Comparison of ENCODE assay signal across 2 cellular contexts in the genomic region with DNA sequence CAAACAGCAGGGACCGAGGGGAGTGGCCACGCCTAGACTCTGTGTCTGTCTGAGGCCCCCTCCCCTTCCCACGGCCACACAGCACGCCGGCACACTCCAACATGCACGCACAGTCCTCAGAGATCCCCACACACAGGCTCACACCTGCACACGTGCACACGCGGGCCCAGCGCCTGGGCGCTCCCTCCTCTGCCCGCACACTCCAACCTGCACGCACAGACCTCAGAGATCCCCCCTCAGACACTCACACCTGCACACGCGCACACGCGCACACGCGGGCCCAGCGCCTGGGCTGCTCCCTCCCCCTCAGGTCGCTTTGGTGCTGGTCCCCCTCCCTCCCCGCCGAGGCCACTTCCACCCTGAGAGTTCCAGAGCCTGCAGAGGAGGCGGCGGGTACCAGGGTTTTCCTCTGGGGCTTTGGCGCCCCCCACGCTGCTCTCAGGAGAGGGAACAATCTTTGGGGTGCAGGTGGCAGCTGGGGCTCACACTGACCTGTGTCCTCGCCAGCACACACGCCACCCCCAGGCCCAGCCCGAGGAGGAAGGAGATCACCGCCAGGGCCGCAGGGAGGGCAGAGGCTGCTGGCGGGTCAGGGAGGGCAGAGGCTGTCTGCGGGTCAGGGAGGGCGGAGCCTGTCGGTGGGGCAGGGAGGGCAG.
TF ChIP-seq lines count a peak whose summit lies in the region.

No MANE protein-coding gene starts in this region.

TF ChIP-seq in HCT116, 20 proteins besides CTCF, POLR2A, EP300 and RAD21:
- TF ChIP-seq JUND (IDR thresholded peaks at IDR 0.05) (no peak), FOSL1 (IDR thresholded peaks at IDR 0.05; ENCODE audit: low read depth) (no peak), SRF (IDR thresholded peaks at IDR 0.05; ENCODE audit: low read depth) (no peak), YY1 (IDR thresholded peaks at IDR 0.05; ENCODE audit: extremely low read depth, insufficient replicate concordance, low read depth, low read length) (no peak), ELF1 (IDR thresholded peaks at IDR 0.05; ENCODE audit: borderline replicate concordance, low read depth) (no peak), EZH2 (IDR thresholded peaks at IDR 0.05) (no peak), CBX3 (IDR thresholded peaks at IDR 0.05; ENCODE audit: low read depth) (no peak), CEBPB (IDR thresholded peaks at IDR 0.05; ENCODE audit: low read depth) (no peak)
- TF ChIP-seq, protein P1, sequence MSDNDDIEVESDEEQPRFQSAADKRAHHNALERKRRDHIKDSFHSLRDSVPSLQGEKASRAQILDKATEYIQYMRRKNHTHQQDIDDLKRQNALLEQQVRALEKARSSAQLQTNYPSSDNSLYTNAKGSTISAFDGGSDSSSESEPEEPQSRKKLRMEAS (IDR thresholded peaks at IDR 0.05), result no peak
- TF ChIP-seq, protein P2, sequence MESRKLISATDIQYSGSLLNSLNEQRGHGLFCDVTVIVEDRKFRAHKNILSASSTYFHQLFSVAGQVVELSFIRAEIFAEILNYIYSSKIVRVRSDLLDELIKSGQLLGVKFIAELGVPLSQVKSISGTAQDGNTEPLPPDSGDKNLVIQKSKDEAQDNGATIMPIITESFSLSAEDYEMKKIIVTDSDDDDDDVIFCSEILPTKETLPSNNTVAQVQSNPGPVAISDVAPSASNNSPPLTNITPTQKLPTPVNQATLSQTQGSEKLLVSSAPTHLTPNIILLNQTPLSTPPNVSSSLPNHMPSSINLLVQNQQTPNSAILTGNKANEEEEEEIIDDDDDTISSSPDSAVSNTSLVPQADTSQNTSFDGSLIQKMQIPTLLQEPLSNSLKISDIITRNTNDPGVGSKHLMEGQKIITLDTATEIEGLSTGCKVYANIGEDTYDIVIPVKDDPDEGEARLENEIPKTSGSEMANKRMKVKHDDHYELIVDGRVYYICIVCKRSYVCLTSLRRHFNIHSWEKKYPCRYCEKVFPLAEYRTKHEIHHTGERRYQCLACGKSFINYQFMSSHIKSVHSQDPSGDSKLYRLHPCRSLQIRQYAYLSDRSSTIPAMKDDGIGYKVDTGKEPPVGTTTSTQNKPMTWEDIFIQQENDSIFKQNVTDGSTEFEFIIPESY (IDR thresholded peaks at IDR 0.05; ENCODE audit: extremely low read depth, insufficient replicate concordance, low read length), result no peak
- TF ChIP-seq, protein P3, sequence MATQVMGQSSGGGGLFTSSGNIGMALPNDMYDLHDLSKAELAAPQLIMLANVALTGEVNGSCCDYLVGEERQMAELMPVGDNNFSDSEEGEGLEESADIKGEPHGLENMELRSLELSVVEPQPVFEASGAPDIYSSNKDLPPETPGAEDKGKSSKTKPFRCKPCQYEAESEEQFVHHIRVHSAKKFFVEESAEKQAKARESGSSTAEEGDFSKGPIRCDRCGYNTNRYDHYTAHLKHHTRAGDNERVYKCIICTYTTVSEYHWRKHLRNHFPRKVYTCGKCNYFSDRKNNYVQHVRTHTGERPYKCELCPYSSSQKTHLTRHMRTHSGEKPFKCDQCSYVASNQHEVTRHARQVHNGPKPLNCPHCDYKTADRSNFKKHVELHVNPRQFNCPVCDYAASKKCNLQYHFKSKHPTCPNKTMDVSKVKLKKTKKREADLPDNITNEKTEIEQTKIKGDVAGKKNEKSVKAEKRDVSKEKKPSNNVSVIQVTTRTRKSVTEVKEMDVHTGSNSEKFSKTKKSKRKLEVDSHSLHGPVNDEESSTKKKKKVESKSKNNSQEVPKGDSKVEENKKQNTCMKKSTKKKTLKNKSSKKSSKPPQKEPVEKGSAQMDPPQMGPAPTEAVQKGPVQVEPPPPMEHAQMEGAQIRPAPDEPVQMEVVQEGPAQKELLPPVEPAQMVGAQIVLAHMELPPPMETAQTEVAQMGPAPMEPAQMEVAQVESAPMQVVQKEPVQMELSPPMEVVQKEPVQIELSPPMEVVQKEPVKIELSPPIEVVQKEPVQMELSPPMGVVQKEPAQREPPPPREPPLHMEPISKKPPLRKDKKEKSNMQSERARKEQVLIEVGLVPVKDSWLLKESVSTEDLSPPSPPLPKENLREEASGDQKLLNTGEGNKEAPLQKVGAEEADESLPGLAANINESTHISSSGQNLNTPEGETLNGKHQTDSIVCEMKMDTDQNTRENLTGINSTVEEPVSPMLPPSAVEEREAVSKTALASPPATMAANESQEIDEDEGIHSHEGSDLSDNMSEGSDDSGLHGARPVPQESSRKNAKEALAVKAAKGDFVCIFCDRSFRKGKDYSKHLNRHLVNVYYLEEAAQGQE (IDR thresholded peaks at IDR 0.05; ENCODE audit: low read depth), result no peak

TF ChIP-seq in WTC11, 78 proteins besides CTCF, POLR2A, EP300 and RAD21:
- TF ChIP-seq, protein P4, sequence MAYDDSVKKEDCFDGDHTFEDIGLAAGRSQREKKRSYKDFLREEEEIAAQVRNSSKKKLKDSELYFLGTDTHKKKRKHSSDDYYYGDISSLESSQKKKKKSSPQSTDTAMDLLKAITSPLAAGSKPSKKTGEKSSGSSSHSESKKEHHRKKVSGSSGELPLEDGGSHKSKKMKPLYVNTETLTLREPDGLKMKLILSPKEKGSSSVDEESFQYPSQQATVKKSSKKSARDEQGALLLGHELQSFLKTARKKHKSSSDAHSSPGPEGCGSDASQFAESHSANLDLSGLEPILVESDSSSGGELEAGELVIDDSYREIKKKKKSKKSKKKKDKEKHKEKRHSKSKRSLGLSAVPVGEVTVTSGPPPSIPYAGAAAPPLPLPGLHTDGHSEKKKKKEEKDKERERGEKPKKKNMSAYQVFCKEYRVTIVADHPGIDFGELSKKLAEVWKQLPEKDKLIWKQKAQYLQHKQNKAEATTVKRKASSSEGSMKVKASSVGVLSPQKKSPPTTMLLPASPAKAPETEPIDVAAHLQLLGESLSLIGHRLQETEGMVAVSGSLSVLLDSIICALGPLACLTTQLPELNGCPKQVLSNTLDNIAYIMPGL (CRISPR knock-in tag; IDR thresholded peaks at IDR 0.05), result no peak
- no peak for TF ChIP-seq ZNF416 (CRISPR knock-in tag; IDR thresholded peaks at IDR 0.05)
- TF ChIP-seq, protein P5, sequence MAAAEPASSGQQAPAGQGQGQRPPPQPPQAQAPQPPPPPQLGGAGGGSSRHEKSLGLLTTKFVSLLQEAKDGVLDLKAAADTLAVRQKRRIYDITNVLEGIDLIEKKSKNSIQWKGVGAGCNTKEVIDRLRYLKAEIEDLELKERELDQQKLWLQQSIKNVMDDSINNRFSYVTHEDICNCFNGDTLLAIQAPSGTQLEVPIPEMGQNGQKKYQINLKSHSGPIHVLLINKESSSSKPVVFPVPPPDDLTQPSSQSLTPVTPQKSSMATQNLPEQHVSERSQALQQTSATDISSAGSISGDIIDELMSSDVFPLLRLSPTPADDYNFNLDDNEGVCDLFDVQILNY (CRISPR knock-in tag; IDR thresholded peaks at IDR 0.05), result no peak
